In the genomic region with DNA sequence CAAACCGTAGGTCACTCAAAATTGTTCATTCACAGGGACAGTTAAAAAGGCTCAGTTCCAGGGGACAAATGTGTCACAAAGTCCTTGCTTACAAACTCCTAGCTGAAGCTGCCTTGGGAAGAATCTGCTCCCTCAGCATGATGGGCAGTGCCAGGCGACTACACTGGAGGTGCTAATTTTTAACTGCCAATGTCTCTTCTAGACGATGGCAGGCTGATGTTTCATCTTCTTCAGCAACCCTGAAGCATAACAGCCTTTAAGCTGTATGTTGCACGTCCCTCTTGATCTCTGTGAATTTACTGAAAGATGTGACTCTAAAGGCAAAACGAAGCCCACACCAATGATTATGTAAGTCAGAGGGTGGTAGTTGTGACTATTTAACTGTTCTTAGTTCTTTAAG, we compare ENCODE assay signal across 13 cellular contexts. TPM values are rescaled to one million over a fixed set of nuclear protein-coding genes. Genes with fewer than 3 reads are reported as not detected.
DNase-seq lines count a peak whose midpoint lies in the region; ATAC-seq and TF ChIP-seq lines count a peak whose summit lies in the region.
"Had no signal": no experiment of that assay in that cellular context is flagged by ENCODE, and none has a peak within 500 bp of the region (broad histone marks: within the 10 kb centered on the region; RNA-seq: fewer than 3 reads in every experiment).

No MANE protein-coding gene starts in this region.

- H3K4me3 ChIP-seq in breast epithelium, result no peak overlapping the region
- H3K4me3 ChIP-seq in naive thymus-derived CD4-positive, alpha-beta T cell (ENCODE audit: low read length), result no peak overlapping the region
- H3K4me3 ChIP-seq in WERI-Rb-1 (ENCODE audit: low read depth, low read length), result no peak overlapping the region
- H3K4me3 ChIP-seq: Peyer's patch, SJSA1 had no signal

- peaks cover 5% of the 10 kb centered on the region for H3K4me1 Mint-ChIP-seq in MCF 10A (ENCODE audit: insufficient read depth, unreplicated experiment)
- peaks cover 5% of the 10 kb centered on the region for H3K4me1 Mint-ChIP-seq in activated T-helper 17 cell treated with anti-CD3 and anti-CD28 coated beads, Interleukin-2, amount 50 U/mL, for 72 hours
- H3K4me1 Mint-ChIP-seq in naive thymus-derived CD4-positive, alpha-beta T cell, result peaks cover 3 to 26% (median 13%) of the 10 kb centered on the region in 7 donors

- BruUV-seq in MCF 10A (replicated peaks; lab: Mats Ljungman, UMichigan), result TSS peak; percentile 15

- peaks cover 74% of the 10 kb centered on the region for H3K36me3 Mint-ChIP-seq in MCF 10A (ENCODE audit: insufficient read depth, unreplicated experiment)
- peaks cover 65% of the 10 kb centered on the region for H3K36me3 Mint-ChIP-seq in activated T-helper 17 cell treated with anti-CD3 and anti-CD28 coated beads, Interleukin-2, amount 50 U/mL, for 72 hours (ENCODE audit: low read depth)
- H3K36me3 Mint-ChIP-seq in naive thymus-derived CD4-positive, alpha-beta T cell, result peaks cover 0 to 26% (median 19%) of the 10 kb centered on the region in 5 donors

- TF ChIP-seq POLR2A in breast epithelium (IDR thresholded peaks at IDR 0.05), result no peak

- H3K27me3 Mint-ChIP-seq in MCF 10A (ENCODE audit: insufficient read depth, unreplicated experiment), result no peaks in the 10 kb centered on the region
- H3K27me3 Mint-ChIP-seq in activated T-helper 17 cell treated with anti-CD3 and anti-CD28 coated beads, Interleukin-2, amount 50 U/mL, for 72 hours, result no peaks in the 10 kb centered on the region
- H3K27me3 Mint-ChIP-seq in naive thymus-derived CD4-positive, alpha-beta T cell, result no peaks in the 10 kb centered on the region

- ATAC-seq in activated T-helper 17 cell treated with anti-CD3 and anti-CD28 coated beads, Interleukin-2, amount 50 U/mL, for 72 hours (replicated peaks), result no peak
- ATAC-seq in naive thymus-derived CD4-positive, alpha-beta T cell, result no peak
- no peak for ATAC-seq in HG02870 (IDR thresholded peaks at IDR 0.05; ENCODE audit: unreplicated experiment)

- no peaks in the 10 kb centered on the region for H3K4me1 ChIP-seq in breast epithelium
- H3K4me1 ChIP-seq in naive thymus-derived CD4-positive, alpha-beta T cell (ENCODE audit: control insufficient read depth in 2 of 2, insufficient read depth in 2 of 2, low read length in 2 of 2), result peaks cover 4 to 6% of the 10 kb centered on the region in 2 donors
- H3K4me1 ChIP-seq: Peyer's patch had no signal

- POLR2A ChIA-PET in MCF 10A (lab: Yijun Ruan, JAX), result interaction anchor here (0.6 to 5.8 kb wide), 12 partner anchors 10 to 282 kb away, joined by 3 to 40 read pairs (median 4); partner anchors contain the start of genes ORC1, PRPF38A and TUT4
- POLR2A ChIA-PET in naive thymus-derived CD4-positive, alpha-beta T cell (lab: Charles Lee), result interaction anchor here (1.1 to 1.8 kb wide), 4 partner anchors 54 to 380 kb away, joined by 3 to 6 read pairs (median 5); partner anchors contain the start of genes SHISAL2A and TUT4

- H3K9me3 ChIP-seq in breast epithelium, result no peaks in the 10 kb centered on the region
- H3K9me3 ChIP-seq in naive thymus-derived CD4-positive, alpha-beta T cell (ENCODE audit: control insufficient read depth in 2 of 3, low read length in 3 of 3), result no peaks in the 10 kb centered on the region
- no peaks in the 10 kb centered on the region for H3K9me3 ChIP-seq in WERI-Rb-1 (ENCODE audit: severe bottlenecking)
- H3K9me3 ChIP-seq: Peyer's patch, SJSA1 had no signal

- no peaks in the 10 kb centered on the region for H3K36me3 ChIP-seq in breast epithelium
- peaks cover 0 to 2% (median 0%) of the 10 kb centered on the region in 3 experiments for H3K36me3 ChIP-seq in naive thymus-derived CD4-positive, alpha-beta T cell (ENCODE audit: control insufficient read depth in 2 of 3, insufficient read depth in 3 of 3, low read length in 3 of 3)
- H3K36me3 ChIP-seq in WERI-Rb-1, result peaks cover 64% of the 10 kb centered on the region

- intact Hi-C loops in MCF 10A (cut with micrococcal nuclease), result loop anchor here (1.0 to 10.0 kb wide), 6 partner anchors 135 to 790 kb away; partner anchors contain the start of genes CC2D1B, ORC1 and PRPF38A
- intact Hi-C loops in breast epithelium (cut with DNase I; ENCODE audit: low total_unique reads), result no loop called here
- intact Hi-C loops in naive thymus-derived CD4-positive, alpha-beta T cell (cut with micrococcal nuclease), result loop anchor here (1.0 to 10.0 kb wide), 17 partner anchors 16 to 792 kb away; partner anchors contain the start of genes CC2D1B (in 2 of the 2), GPX7 (in 2 of the 2), ORC1 (in 2 of the 2) and PRPF38A (in 2 of the 2)

- no peak overlapping the region for H3K27ac Mint-ChIP-seq in MCF 10A (ENCODE audit: low read depth, unreplicated experiment)
- peak overlapping the region; percentile 63 for H3K27ac Mint-ChIP-seq in activated T-helper 17 cell treated with anti-CD3 and anti-CD28 coated beads, Interleukin-2, amount 50 U/mL, for 72 hours
- H3K27ac Mint-ChIP-seq in naive thymus-derived CD4-positive, alpha-beta T cell, result peak overlapping the region in 6 of 9 donors; percentile 48 to 87 (median 64)

- no peak for TF ChIP-seq CTCF in MCF 10A (IDR thresholded peaks at IDR 0.05; ENCODE audit: unreplicated experiment)
- TF ChIP-seq CTCF in breast epithelium (IDR thresholded peaks at IDR 0.05), result no peak
- TF ChIP-seq CTCF in WERI-Rb-1 (IDR thresholded peaks at IDR 0.05; ENCODE audit: low read depth, low read length), result no peak

- H3K9me3 Mint-ChIP-seq in MCF 10A (ENCODE audit: unreplicated experiment), result no peaks in the 10 kb centered on the region
- no peaks in the 10 kb centered on the region for H3K9me3 Mint-ChIP-seq in activated T-helper 17 cell treated with anti-CD3 and anti-CD28 coated beads, Interleukin-2, amount 50 U/mL, for 72 hours
- H3K9me3 Mint-ChIP-seq in naive thymus-derived CD4-positive, alpha-beta T cell, result no peaks in the 10 kb centered on the region

- CTCF ChIA-PET in MCF 10A (lab: Yijun Ruan, JAX), result interaction anchor here (0.7 to 3.7 kb wide), 26 partner anchors 11 to 500 kb away, joined by 3 to 30 read pairs (median 4); no protein-coding TSS in a partner anchor
- CTCF ChIA-PET in naive thymus-derived CD4-positive, alpha-beta T cell (lab: Charles Lee), result interaction anchor here (0.7 to 1.5 kb wide), 8 partner anchors 10 to 366 kb away, joined by 3 to 6 read pairs (median 4); partner anchors contain the start of genes ORC1 and PRPF38A

- no peaks in the 10 kb centered on the region for H3K27me3 ChIP-seq in breast epithelium
- H3K27me3 ChIP-seq in naive thymus-derived CD4-positive, alpha-beta T cell (ENCODE audit: control insufficient read depth in 2 of 2, insufficient read depth in 2 of 2, low read length in 2 of 2), result no peaks in the 10 kb centered on the region
- no peaks in the 10 kb centered on the region for H3K27me3 ChIP-seq in WERI-Rb-1 (ENCODE audit: insufficient read depth, low read depth, severe bottlenecking)
- H3K27me3 ChIP-seq: Peyer's patch, SJSA1 had no signal

- H3K27ac ChIP-seq in breast epithelium (no peak overlapping the region), WERI-Rb-1 (no peak overlapping the region)
- H3K27ac ChIP-seq in naive thymus-derived CD4-positive, alpha-beta T cell (ENCODE audit: low read depth, low read length), result no peak overlapping the region
- H3K27ac ChIP-seq: C4-2B, SJSA1 had no signal

- no peak for DNase-seq in MCF 10A (ENCODE audit: unreplicated experiment)
- DNase-seq in breast epithelium (ENCODE audit: low spot score in 2 of 2), result no peak
- no peak for DNase-seq in naive thymus-derived CD4-positive, alpha-beta T cell
- no peak for DNase-seq in NCI-H1105 (lab: John Stamatoyannopoulos, UW)
- no peak for DNase-seq in WERI-Rb-1
- DNase-seq: NCI-H1092 had no signal

- H3K4me3 Mint-ChIP-seq in MCF 10A (ENCODE audit: unreplicated experiment), result no peak overlapping the region
- H3K4me3 Mint-ChIP-seq in activated T-helper 17 cell treated with anti-CD3 and anti-CD28 coated beads, Interleukin-2, amount 50 U/mL, for 72 hours, result peak overlapping the region; percentile 22
- H3K4me3 Mint-ChIP-seq in naive thymus-derived CD4-positive, alpha-beta T cell, result no peak overlapping the region

RNA-seq across cellular contexts. Expression of gene COA7, which starts 11.3 kb away (rescaled TPM):
- total RNA-seq in MCF 10A (2022) (28.0 and 38.9 TPM in 2 replicates), breast epithelium (10 to 100 TPM in 1 of 3 donors, 1 to 10 TPM in 2; 7.4 to 12.8 (median 9.8) TPM)
- 10 to 100 TPM; 13.7 to 32.8 TPM for total RNA-seq in activated T-helper 17 cell treated with anti-CD3 and anti-CD28 coated beads, Interleukin-2, amount 50 U/mL, for 72 hours
- 10 to 100 TPM in 1 of 5 experiments, 1 to 10 TPM in 4; 1.4 to 14.4 (median 3.0) TPM for total RNA-seq in naive thymus-derived CD4-positive, alpha-beta T cell
- polyA plus RNA-seq in naive thymus-derived CD4-positive, alpha-beta T cell, result 1 to 10 TPM; 2.0 to 3.7 TPM

RNA-seq across cellular contexts. Expression of gene ZYG11B, which starts 39.4 kb away (rescaled TPM):
- total RNA-seq in MCF 10A (2022) (16.2 and 18.6 TPM in 2 replicates), breast epithelium (10 to 100 TPM; 38.7 to 47.6 (median 47.4) TPM)
- 10 to 100 TPM; 10.0 to 12.7 TPM for total RNA-seq in activated T-helper 17 cell treated with anti-CD3 and anti-CD28 coated beads, Interleukin-2, amount 50 U/mL, for 72 hours
- 10 to 100 TPM; 14.9 to 26.8 (median 17.9) TPM for total RNA-seq in naive thymus-derived CD4-positive, alpha-beta T cell
- polyA plus RNA-seq in naive thymus-derived CD4-positive, alpha-beta T cell, result 10 to 100 TPM; 14.2 to 22.2 TPM

RNA-seq across cellular contexts. Expression of gene SHISAL2A, which starts 53.9 kb away (rescaled TPM):
- total RNA-seq in MCF 10A (2022) (0.26 TPM in 1 of 2 replicates, not detected in the other), breast epithelium (under 1 TPM in 1 of 3 donors, not detected in 2; 0.15 TPM)
- total RNA-seq in activated T-helper 17 cell treated with anti-CD3 and anti-CD28 coated beads, Interleukin-2, amount 50 U/mL, for 72 hours, result 1 to 10 TPM; 7.1 to 8.9 TPM
- 10 to 100 TPM; 12.0 to 87.1 (median 49.8) TPM for total RNA-seq in naive thymus-derived CD4-positive, alpha-beta T cell
- polyA plus RNA-seq in naive thymus-derived CD4-positive, alpha-beta T cell, result 1 to 10 TPM; 6.8 to 6.9 TPM
- total RNA-seq: A673, IMR-90, SJSA1 had no signal
- polyA plus RNA-seq: IMR-90 had no signal
